8 cellular contexts compared by ENCODE assay signal in the genomic region with DNA sequence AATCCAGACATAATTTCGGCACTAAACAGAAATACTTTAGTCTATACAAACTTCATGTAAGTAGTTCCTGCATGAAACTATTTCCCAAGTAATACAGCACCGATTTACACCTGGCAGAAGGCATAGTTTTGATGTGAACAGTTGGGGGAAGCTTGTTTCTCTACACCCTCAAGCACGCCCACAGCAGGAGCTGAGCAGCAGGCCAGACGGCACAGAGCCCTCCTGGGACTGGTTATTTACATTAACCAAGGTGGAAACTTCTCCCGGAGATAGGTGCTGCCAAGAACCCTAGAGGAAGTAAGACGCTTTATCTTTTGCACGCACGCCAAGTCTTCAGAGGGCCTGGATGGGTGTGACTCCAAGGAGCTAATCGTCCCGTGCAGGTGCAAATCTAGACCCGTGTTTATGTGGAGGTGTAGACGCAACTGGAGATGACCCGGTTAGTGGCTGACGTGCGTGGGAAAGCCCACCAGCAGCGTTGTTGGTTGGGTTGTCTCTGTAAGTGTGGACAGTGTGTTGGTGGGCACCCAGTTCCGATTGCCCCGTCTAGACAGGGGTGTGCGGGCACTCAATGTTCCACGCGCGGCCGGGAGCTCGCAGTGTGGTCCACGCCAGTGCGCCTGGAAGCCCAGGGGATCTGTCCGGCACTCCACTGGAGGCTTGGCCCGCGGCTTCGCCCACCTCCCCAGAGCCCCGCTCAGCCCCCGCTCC. TPM values are rescaled to one million over a fixed set of nuclear protein-coding genes. Genes with fewer than 3 reads are reported as not detected.
DNase-seq lines count a peak whose midpoint lies in the region; ATAC-seq and TF ChIP-seq lines count a peak whose summit lies in the region.

No MANE protein-coding gene starts in this region.

- no peaks in the 10 kb centered on the region for H3K27me3 Mint-ChIP-seq in CD14-positive monocyte (ENCODE audit: low read depth in 3 of 3)

- peak overlapping the region; percentile 48 for H3K9ac ChIP-seq in neural cell (ENCODE audit: low read length)

- H3K4me3 Mint-ChIP-seq in CD14-positive monocyte: peak overlapping the region; percentile 85 to 92

- H3K9me3 ChIP-seq in OCI-LY7 (ENCODE audit: low read length): no peaks in the 10 kb centered on the region
- no peaks in the 10 kb centered on the region for H3K9me3 ChIP-seq in neural cell (ENCODE audit: low read length)
- no peaks in the 10 kb centered on the region for H3K9me3 ChIP-seq in suprapubic skin

- H3K79me2 ChIP-seq in OCI-LY7 (ENCODE audit: insufficient read depth, low read depth, low read length): no peaks in the 10 kb centered on the region
- no peaks in the 10 kb centered on the region for H3K79me2 ChIP-seq in neural cell (replicated peaks; ENCODE audit: insufficient read depth, low read length)

- peak overlapping the region; percentile 80 to 99 (median 92) for H3K27ac Mint-ChIP-seq in CD14-positive monocyte

- H3K4me1 Mint-ChIP-seq in CD14-positive monocyte: peaks cover 45% of the 10 kb centered on the region

- H4K20me1 ChIP-seq in OCI-LY7 (ENCODE audit: insufficient read depth, low read length) (no peaks in the 10 kb centered on the region), neural cell (ENCODE audit: insufficient read depth) (no peaks in the 10 kb centered on the region)

- peak overlapping the region; percentile 57 for H3K27ac ChIP-seq in OCI-LY7 (ENCODE audit: low read depth, low read length, poor library complexity, severe bottlenecking)
- no peak overlapping the region for H3K27ac ChIP-seq in neural cell (ENCODE audit: low read length)
- peak overlapping the region; percentile 100 for H3K27ac ChIP-seq in suprapubic skin

- H3K36me3 ChIP-seq in OCI-LY7 (ENCODE audit: insufficient read depth, low read length) (no peaks in the 10 kb centered on the region), neural cell (ENCODE audit: insufficient read depth, low read length) (no peaks in the 10 kb centered on the region), suprapubic skin (no peaks in the 10 kb centered on the region)

- peak overlapping the region; percentile 95 for H3K4me3 ChIP-seq in OCI-LY7 (ENCODE audit: low read depth, low read length, poor library complexity, severe bottlenecking)
- H3K4me3 ChIP-seq in fibroblast of mammary gland (ENCODE audit: control insufficient read depth, low read depth, low read length): peak overlapping the region; percentile 58
- H3K4me3 ChIP-seq in neural cell (ENCODE audit: low read length): peak overlapping the region; percentile 100
- H3K4me3 ChIP-seq in suprapubic skin: peak overlapping the region; percentile 100

- H3K36me3 Mint-ChIP-seq in CD14-positive monocyte: peaks cover 4 to 12% of the 10 kb centered on the region in 2 donors

- TF ChIP-seq EP300 in neural cell (conservative IDR thresholded peaks at IDR 0.05; ENCODE audit: poor library complexity, severe bottlenecking): no peak
- no peak for TF ChIP-seq EP300 in suprapubic skin (IDR thresholded peaks at IDR 0.05)

- WGBS in suprapubic skin: 3% methylated on average over 21 of the region's 32 CpGs

- H3F3A ChIP-seq in neural cell (ENCODE audit: insufficient read depth, low read length, poor library complexity, severe bottlenecking): no peaks in the 10 kb centered on the region

- peak overlapping the region; percentile 93 for H2AFZ ChIP-seq in OCI-LY7 (ENCODE audit: low read length)
- H2AFZ ChIP-seq in neural cell (ENCODE audit: low read depth, low read length): peak overlapping the region; percentile 79

- intact Hi-C loops in CD14-positive monocyte (cut with micrococcal nuclease) (loop anchor here (5.0 kb wide), 4 partner anchors 36 to 74 kb away; a partner anchor contains a TSS), OCI-LY7 (cut with micrococcal nuclease; ENCODE audit: unreplicated experiment) (loop anchor here (2.0 to 5.0 kb wide), 3 partner anchors 53 to 656 kb away; a partner anchor contains a TSS)

- no peak for TF ChIP-seq POLR2A in suprapubic skin (IDR thresholded peaks at IDR 0.05)

- H3K9me3 Mint-ChIP-seq in CD14-positive monocyte: no peaks in the 10 kb centered on the region

- TF ChIP-seq CTCF in CD14-positive monocyte (IDR thresholded peaks at IDR 0.05) (no peak), OCI-LY7 (conservative IDR thresholded peaks at IDR 0.05; ENCODE audit: low read length) (no peak), fibroblast of mammary gland (conservative IDR thresholded peaks at IDR 0.05; ENCODE audit: control insufficient read depth, insufficient read depth, low read depth, low read length) (no peak), neural cell (IDR thresholded peaks at IDR 0.05; ENCODE audit: poor library complexity, severe bottlenecking) (peak; percentile 9), suprapubic skin (IDR thresholded peaks at IDR 0.05) (no peak)

- no peaks in the 10 kb centered on the region for H3K9me2 ChIP-seq in OCI-LY7 (ENCODE audit: insufficient read depth, low read length)
- H3K9me2 ChIP-seq in neural cell (ENCODE audit: insufficient read depth, low read length): no peaks in the 10 kb centered on the region

- no TSS peak for BruUV-seq in OCI-LY7 (replicated peaks; lab: Mats Ljungman, UMichigan)

- DNase-seq in CD14-positive monocyte (ENCODE audit: low spot score) (no peak), OCI-LY7 (ENCODE audit: low spot score) (peak; percentile 89), activated T-helper 1 cell treated with Interleukin-2 at 50 U/mL for 16 hours (ENCODE audit: low read depth) (peak; percentile 67), fibroblast of mammary gland (ENCODE audit: low read depth) (peak; percentile 28), suprapubic skin (ENCODE audit: low spot score in 2 of 2) (peak in 1 of 2 donors; percentile 85)

- POLR2A ChIA-PET in OCI-LY7 (lab: Charles Lee): interaction anchor here (1.2 to 2.0 kb wide), 4 partner anchors 9 to 56 kb away, joined by 6 to 7 read pairs (median 6); a partner anchor contains a TSS

- H3K4me2 ChIP-seq in OCI-LY7 (ENCODE audit: low read length) (peak overlapping the region; percentile 86), neural cell (ENCODE audit: low read length) (peak overlapping the region; percentile 17)

- H3K27me3 ChIP-seq in neural cell (ENCODE audit: insufficient read depth, low read depth, low read length) (no peaks in the 10 kb centered on the region), suprapubic skin (no peaks in the 10 kb centered on the region)

- ATAC-seq in GM19438 (IDR thresholded peaks at IDR 0.05; ENCODE audit: low read depth, unreplicated experiment) (peak; percentile 59), HG03520 (IDR thresholded peaks at IDR 0.05; ENCODE audit: unreplicated experiment) (peak; percentile 49)

- H3K4me1 ChIP-seq in OCI-LY7 (ENCODE audit: insufficient read depth, low read length, poor library complexity, severe bottlenecking) (peaks cover 48% of the 10 kb centered on the region), suprapubic skin (peaks cover 68% of the 10 kb centered on the region)

- TF ChIP-seq RAD21 in neural cell (conservative IDR thresholded peaks at IDR 0.05): no peak

- CTCF ChIA-PET in OCI-LY7 (lab: Charles Lee; ENCODE audit: unreplicated experiment): interaction anchor here (1.6 kb wide), 1 partner anchor 56 kb away, joined by 5 read pairs; a partner anchor contains a TSS

TF ChIP-seq in neural cell, 6 proteins besides CTCF, POLR2A, EP300 and RAD21:
- TF ChIP-seq, protein P1, sequence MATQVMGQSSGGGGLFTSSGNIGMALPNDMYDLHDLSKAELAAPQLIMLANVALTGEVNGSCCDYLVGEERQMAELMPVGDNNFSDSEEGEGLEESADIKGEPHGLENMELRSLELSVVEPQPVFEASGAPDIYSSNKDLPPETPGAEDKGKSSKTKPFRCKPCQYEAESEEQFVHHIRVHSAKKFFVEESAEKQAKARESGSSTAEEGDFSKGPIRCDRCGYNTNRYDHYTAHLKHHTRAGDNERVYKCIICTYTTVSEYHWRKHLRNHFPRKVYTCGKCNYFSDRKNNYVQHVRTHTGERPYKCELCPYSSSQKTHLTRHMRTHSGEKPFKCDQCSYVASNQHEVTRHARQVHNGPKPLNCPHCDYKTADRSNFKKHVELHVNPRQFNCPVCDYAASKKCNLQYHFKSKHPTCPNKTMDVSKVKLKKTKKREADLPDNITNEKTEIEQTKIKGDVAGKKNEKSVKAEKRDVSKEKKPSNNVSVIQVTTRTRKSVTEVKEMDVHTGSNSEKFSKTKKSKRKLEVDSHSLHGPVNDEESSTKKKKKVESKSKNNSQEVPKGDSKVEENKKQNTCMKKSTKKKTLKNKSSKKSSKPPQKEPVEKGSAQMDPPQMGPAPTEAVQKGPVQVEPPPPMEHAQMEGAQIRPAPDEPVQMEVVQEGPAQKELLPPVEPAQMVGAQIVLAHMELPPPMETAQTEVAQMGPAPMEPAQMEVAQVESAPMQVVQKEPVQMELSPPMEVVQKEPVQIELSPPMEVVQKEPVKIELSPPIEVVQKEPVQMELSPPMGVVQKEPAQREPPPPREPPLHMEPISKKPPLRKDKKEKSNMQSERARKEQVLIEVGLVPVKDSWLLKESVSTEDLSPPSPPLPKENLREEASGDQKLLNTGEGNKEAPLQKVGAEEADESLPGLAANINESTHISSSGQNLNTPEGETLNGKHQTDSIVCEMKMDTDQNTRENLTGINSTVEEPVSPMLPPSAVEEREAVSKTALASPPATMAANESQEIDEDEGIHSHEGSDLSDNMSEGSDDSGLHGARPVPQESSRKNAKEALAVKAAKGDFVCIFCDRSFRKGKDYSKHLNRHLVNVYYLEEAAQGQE (IDR thresholded peaks at IDR 0.05; ENCODE audit: borderline replicate concordance): no peak
- TF ChIP-seq MXI1 (conservative IDR thresholded peaks at IDR 0.05; ENCODE audit: poor library complexity, severe bottlenecking) (peak; percentile 7), SMC3 (conservative IDR thresholded peaks at IDR 0.05; ENCODE audit: poor library complexity) (no peak), POLR2AphosphoS5 (IDR thresholded peaks at IDR 0.05) (no peak)

RNA-seq across cellular contexts. Expression of a gene that starts 0.8 kb away (rescaled TPM):
- polyA plus RNA-seq in CD14-positive monocyte: 10 to 100 TPM; 23.5 to 37.3 TPM
- 1.2 and 1.8 TPM in 2 replicates for total RNA-seq in OCI-LY7 (2014; rRNA removed; shearing (Covaris generic))
- total RNA-seq in OCI-LY7 (2022): 9.8 and 10.4 TPM in 2 replicates
- 16.6 and 17.8 TPM in 2 replicates for polyA plus RNA-seq in neural cell
- 44.6 and 45.0 TPM in 2 replicates for polyA minus RNA-seq in neural cell
- total RNA-seq in suprapubic skin: 10 to 100 TPM; 38.1 to 70.6 (median 61.2) TPM

RNA-seq across cellular contexts. Expression of a gene that starts 53.9 kb away (rescaled TPM):
- polyA plus RNA-seq in CD14-positive monocyte (10 to 100 TPM; 46.9 to 59.4 TPM), neural cell (50.0 and 51.5 TPM in 2 replicates)
- total RNA-seq in OCI-LY7 (2014; rRNA removed; shearing (Covaris generic)): 17.5 and 18.9 TPM in 2 replicates
- total RNA-seq in OCI-LY7 (2022) (31.9 and 40.5 TPM in 2 replicates), suprapubic skin (10 to 100 TPM; 38.5 to 75.3 (median 58.7) TPM)
- 42.9 and 49.1 TPM in 2 replicates for polyA minus RNA-seq in neural cell

RNA-seq across cellular contexts. Expression of a gene that starts 55.8 kb away (rescaled TPM):
- polyA plus RNA-seq in CD14-positive monocyte (1 to 10 TPM; 2.0 to 2.6 TPM), neural cell (4.3 and 5.7 TPM in 2 replicates)
- total RNA-seq in OCI-LY7 (2014; rRNA removed; shearing (Covaris generic)): 14.7 and 18.1 TPM in 2 replicates
- total RNA-seq in OCI-LY7 (2022) (14.3 and 17.6 TPM in 2 replicates), suprapubic skin (10 to 100 TPM in 3 of 4 donors, 1 to 10 TPM in 1; 9.6 to 14.6 (median 12.6) TPM)
- polyA minus RNA-seq in neural cell: 19.0 and 21.6 TPM in 2 replicates
